Comparison of ENCODE assay signal across 12 cellular contexts in genomic region chr3:159634414-159634813, GRCh38.
DNase-seq lines count a peak whose midpoint lies in the region; ATAC-seq, FAIRE-seq and TF ChIP-seq lines count a peak whose summit lies in the region.
"Had no signal": no experiment of that assay in that cellular context is flagged by ENCODE, and none has a peak within 500 bp of the region (broad histone marks: within the 10 kb centered on the region; RNA-seq: fewer than 3 reads in every experiment).

No MANE protein-coding gene starts in this region.

- POLR2A ChIA-PET in HEK293T (lab: Yijun Ruan, JAX), result no interaction called here

- H3K4me3 ChIP-seq in fibroblast of the aortic adventitia (ENCODE audit: low read depth, low read length) (no peak overlapping the region), esophagus muscularis mucosa (no peak overlapping the region), Peyer's patch (no peak overlapping the region)

- TF ChIP-seq EP300 in esophagus muscularis mucosa (IDR thresholded peaks at IDR 0.05), result no peak

- CTCF ChIA-PET in HEK293T (lab: Yijun Ruan, JAX), result no interaction called here

- FAIRE-seq in RCC 7860 (lab: Jason Lieb, UNC), result peak; percentile 95

- H3K27ac ChIP-seq in esophagus muscularis mucosa (replicated peaks in 1 of 4), result no peak overlapping the region
- no peak overlapping the region for H3K27ac ChIP-seq in Peyer's patch

- H3K36me3 ChIP-seq in esophagus muscularis mucosa (no peaks in the 10 kb centered on the region), Peyer's patch (no peaks in the 10 kb centered on the region)

- TF ChIP-seq CTCF in AG09319 (IDR thresholded peaks at IDR 0.05; ENCODE audit: low read depth, low read length), result no peak
- TF ChIP-seq CTCF in fibroblast of the aortic adventitia (IDR thresholded peaks at IDR 0.05; ENCODE audit: insufficient read depth, low read length), result no peak
- no peak for TF ChIP-seq CTCF in esophagus muscularis mucosa (IDR thresholded peaks at IDR 0.05)
- no peak for TF ChIP-seq CTCF in Peyer's patch (IDR thresholded peaks at IDR 0.05)

- H3K4me1 ChIP-seq in esophagus muscularis mucosa (no peaks in the 10 kb centered on the region), Peyer's patch (no peaks in the 10 kb centered on the region)

- DNase-seq in AG09319 (ENCODE audit: extremely low read depth, low read depth) (peak; percentile 32), HT1080 (ENCODE audit: low read depth) (peak; percentile 87), RCC 7860 (ENCODE audit: low spot score) (peak; percentile 64), fibroblast of the aortic adventitia (ENCODE audit: low read depth) (peak; percentile 36), HEK293T (ENCODE audit: extremely low spot score) (no peak), esophagus muscularis mucosa (ENCODE audit: extremely low spot score) (no peak), Peyer's patch (no peak)
- DNase-seq: activated B cell treated with CpG ODN at 0.5 μM for 24 hours; activated naive CD8-positive, alpha-beta T cell treated with anti-CD3 and anti-CD28 coated beads, Interleukin-2, amount 10 ng/mL, durations not matched to agents 7 days and 5 days; NCI-H1048; stimulated activated naive CD4-positive, alpha-beta T cell treated with Interleukin-2 at 50 U/mL for 16 hours had no signal

- no peaks in the 10 kb centered on the region for H3K27me3 ChIP-seq in esophagus muscularis mucosa
- no peaks in the 10 kb centered on the region for H3K27me3 ChIP-seq in Peyer's patch

- 71% methylated on average over 3 of the region's 3 CpGs for WGBS in esophagus muscularis mucosa

- H3K9me3 ChIP-seq in esophagus muscularis mucosa, result no peaks in the 10 kb centered on the region
- no peaks in the 10 kb centered on the region for H3K9me3 ChIP-seq in Peyer's patch

- TF ChIP-seq POLR2A in esophagus muscularis mucosa (IDR thresholded peaks at IDR 0.05; ENCODE audit: low read depth) (no peak), Peyer's patch (IDR thresholded peaks at IDR 0.05) (no peak)

- intact Hi-C loops in esophagus muscularis mucosa (cut with DNase I), result no loop called here

- ATAC-seq in HG02885 (IDR thresholded peaks at IDR 0.05; ENCODE audit: poor library complexity, unreplicated experiment), result no peak

TF ChIP-seq in HEK293T, 16 proteins besides CTCF, POLR2A, EP300 and RAD21:
- no peak for TF ChIP-seq LEF1 (IDR thresholded peaks at IDR 0.05; ENCODE audit: borderline replicate concordance)
- no peak for TF ChIP-seq PKNOX1 (IDR thresholded peaks at IDR 0.05)
- TF ChIP-seq HDGF (IDR thresholded peaks at IDR 0.05; ENCODE audit: borderline replicate concordance), result no peak
- TF ChIP-seq FOXK2 (IDR thresholded peaks at IDR 0.05), result no peak
- TF ChIP-seq FOXM1 (IDR thresholded peaks at IDR 0.05; ENCODE audit: borderline replicate concordance), result no peak
- TF ChIP-seq ARNT (IDR thresholded peaks at IDR 0.05), result no peak
- TF ChIP-seq ELF4 (IDR thresholded peaks at IDR 0.05), result no peak
- TF ChIP-seq FOXA1 (IDR thresholded peaks at IDR 0.05), result no peak
- no peak for TF ChIP-seq SUZ12 (IDR thresholded peaks at IDR 0.05)
- TF ChIP-seq SP1 (IDR thresholded peaks at IDR 0.05), result no peak
- TF ChIP-seq TARDBP (IDR thresholded peaks at IDR 0.05), result no peak
- no peak for TF ChIP-seq BHLHE40 (IDR thresholded peaks at IDR 0.05; ENCODE audit: borderline replicate concordance)
- TF ChIP-seq L3MBTL2 (conservative IDR thresholded peaks at IDR 0.05), result no peak
- TF ChIP-seq NFRKB (IDR thresholded peaks at IDR 0.05), result no peak

Comparison
In these comparisons a context has a peak if more than half of its experiments do, and no peak if none do; other contexts are left out.
1. DNase-seq: peak in AG09319 (single experiment), HT1080 (single experiment), RCC 7860 (single experiment) and fibroblast of the aortic adventitia (single experiment); none in HEK293T (single experiment), esophagus muscularis mucosa (single experiment) and Peyer's patch (0 of 3).